16 cellular contexts compared by ENCODE assay signal in genomic region chr9:27179245-27179870, GRCh38.
"Had no signal": no experiment of that assay in that cellular context is flagged by ENCODE, and none has a peak within 500 bp of the region (broad histone marks: within the 10 kb centered on the region; RNA-seq: fewer than 3 reads in every experiment).

No MANE protein-coding gene starts in this region.

- H3K4me3 Mint-ChIP-seq: activated B cell treated with CpG ODN at 0.5 μM for 24 hours; activated CD4-positive, alpha-beta T cell treated with anti-CD3 and anti-CD28 coated beads, Interleukin-2, amount 10 ng/mL, durations not matched to agents 24 days and 14 days; activated naive CD4-positive, alpha-beta T cell treated with anti-CD3 and anti-CD28 coated beads, Interleukin-2, amount 10 ng/mL, durations not matched to agents 7 days and 5 days; brain; naive thymus-derived CD4-positive, alpha-beta T cell had no signal

- H3K4me1 ChIP-seq: adrenal gland had no signal

- H3K9me3 Mint-ChIP-seq: activated CD4-positive, alpha-beta T cell treated with anti-CD3 and anti-CD28 coated beads, Interleukin-2, amount 10 ng/mL, durations not matched to agents 24 days and 14 days had no signal

- H3K27me3 ChIP-seq: adrenal gland, esophagus squamous epithelium, gastrocnemius medialis, tibial artery had no signal

- H3K27me3 Mint-ChIP-seq: activated CD4-positive, alpha-beta T cell treated with anti-CD3 and anti-CD28 coated beads, Interleukin-2, amount 10 ng/mL, durations not matched to agents 24 days and 14 days; brain had no signal

- H3K27ac Mint-ChIP-seq: activated B cell treated with CpG ODN at 0.5 μM for 24 hours; activated CD4-positive, alpha-beta T cell treated with anti-CD3 and anti-CD28 coated beads, Interleukin-2, amount 10 ng/mL, durations not matched to agents 24 days and 14 days; activated naive CD4-positive, alpha-beta T cell treated with anti-CD3 and anti-CD28 coated beads, Interleukin-2, amount 10 ng/mL, durations not matched to agents 7 days and 5 days; activated T-helper 2 cell treated with anti-CD3 and anti-CD28 coated beads, Interferon-gamma antibody, Interleukin-2, Interleukin-4, amounts not matched to agents 10 μg/mL and 5 μg/mL and 100 μg/mL, durations not matched to agents 14 hours and 24 hours and 36 hours; brain; naive thymus-derived CD4-positive, alpha-beta T cell had no signal

- H3K4me1 Mint-ChIP-seq: activated B cell treated with CpG ODN at 0.5 μM for 24 hours; activated CD4-positive, alpha-beta T cell treated with anti-CD3 and anti-CD28 coated beads, Interleukin-2, amount 10 ng/mL, durations not matched to agents 24 days and 14 days; activated naive CD4-positive, alpha-beta T cell treated with anti-CD3 and anti-CD28 coated beads, Interleukin-2, amount 10 ng/mL, durations not matched to agents 7 days and 5 days; naive thymus-derived CD4-positive, alpha-beta T cell had no signal

- H3K27ac ChIP-seq: adrenal gland, esophagus squamous epithelium, gastrocnemius medialis, skin epidermis, tibial artery had no signal

- H3K36me3 Mint-ChIP-seq: activated naive CD4-positive, alpha-beta T cell treated with anti-CD3 and anti-CD28 coated beads, Interleukin-2, amount 10 ng/mL, durations not matched to agents 7 days and 5 days; brain had no signal

- H3K36me3 ChIP-seq: adrenal gland, esophagus squamous epithelium, gastrocnemius medialis, tibial artery had no signal

- DNase-seq: activated B cell treated with CpG ODN at 0.5 μM for 24 hours; activated CD4-positive, alpha-beta T cell treated with anti-CD3 and anti-CD28 coated beads, Interleukin-2, amount 10 ng/mL, durations not matched to agents 24 days and 14 days; activated CD8-positive, alpha-beta memory T cell treated with anti-CD3 and anti-CD28 coated beads for 24 hours; activated naive CD4-positive, alpha-beta T cell treated with anti-CD3 and anti-CD28 coated beads, Interleukin-2, amount 10 ng/mL, durations not matched to agents 7 days and 5 days; activated T-cell treated with anti-CD3 and anti-CD28 coated beads for 4 hours; adrenal gland; esophagus squamous epithelium; gastrocnemius medialis; naive thymus-derived CD4-positive, alpha-beta T cell; posterior cingulate gyrus; T-helper 2 cell; tibial artery had no signal

- H3K9me3 ChIP-seq: adrenal gland, esophagus squamous epithelium, gastrocnemius medialis had no signal

- ATAC-seq: gastrocnemius medialis; naive thymus-derived CD4-positive, alpha-beta T cell had no signal

- H3K4me3 ChIP-seq: adrenal gland, esophagus squamous epithelium, gastrocnemius medialis, lung, skin epidermis, tibial artery had no signal
